ENCODE assay signal across 1 cellular context in genomic region chr22:46362221-46362933, GRCh38.
A peak's percentile ranks its signal among the peaks of the same experiment; 100 is the strongest.
TF ChIP-seq lines count a peak whose summit lies in the region.

No MANE protein-coding gene starts in this region.

TF ChIP-seq in HepG2, 621 proteins besides CTCF, POLR2A, EP300 and RAD21 (continued from another document and continues in another):
- TF ChIP-seq FOSL1 (CRISPR knock-in tag; IDR thresholded peaks at IDR 0.05; ENCODE audit: borderline replicate concordance) (no peak), ZNF772 (CRISPR knock-in tag; IDR thresholded peaks at IDR 0.05) (no peak), YY1 (IDR thresholded peaks at IDR 0.05; ENCODE audit: insufficient read depth, insufficient replicate concordance, low read depth, low read length) (no peak), BORCS8-MEF2B (CRISPR knock-in tag; IDR thresholded peaks at IDR 0.05) (no peak; the same call in 1 of the 2 replicates), ZNF446 (CRISPR knock-in tag; IDR thresholded peaks at IDR 0.05) (no peak), PCBP2 (optimal IDR thresholded peaks at IDR 0.05; ENCODE audit: low read depth, low read length, poor library complexity, severe bottlenecking) (no peak), PREB (CRISPR knock-in tag; IDR thresholded peaks at IDR 0.05) (no peak), CBX2 (IDR thresholded peaks at IDR 0.05; ENCODE audit: low read depth, low read length) (no peak), CBX2 (CRISPR knock-in tag; IDR thresholded peaks at IDR 0.05; ENCODE audit: low read depth) (no peak), SIX1 (CRISPR knock-in tag; IDR thresholded peaks at IDR 0.05; ENCODE audit: borderline replicate concordance) (no peak), PRDM10 (CRISPR knock-in tag; IDR thresholded peaks at IDR 0.05; ENCODE audit: low read depth) (0 out of 2 replicates have a peak, but pooled peaks have one; percentile 13), ZNF317 (CRISPR knock-in tag; IDR thresholded peaks at IDR 0.05) (no peak), ZNF234 (CRISPR knock-in tag; conservative IDR thresholded peaks at IDR 0.05) (no peak), SNAI1 (CRISPR knock-in tag; IDR thresholded peaks at IDR 0.05; ENCODE audit: borderline replicate concordance) (no peak), KLF15 (CRISPR knock-in tag; IDR thresholded peaks at IDR 0.05; ENCODE audit: borderline replicate concordance) (no peak), MTERF4 (CRISPR knock-in tag; IDR thresholded peaks at IDR 0.05) (no peak), MEF2D (CRISPR knock-in tag; IDR thresholded peaks at IDR 0.05) (no peak), HIVEP1 (CRISPR knock-in tag; IDR thresholded peaks at IDR 0.05) (0 out of 2 replicates have a peak, but pooled peaks have one; percentile 30), ZNF713 (CRISPR knock-in tag; IDR thresholded peaks at IDR 0.05) (no peak), TCF7L2 (IDR thresholded peaks at IDR 0.05; ENCODE audit: low read depth, low read length) (no peak), ZNF143 (CRISPR knock-in tag; IDR thresholded peaks at IDR 0.05) (no peak), REPIN1 (CRISPR knock-in tag; IDR thresholded peaks at IDR 0.05; ENCODE audit: borderline replicate concordance, low read depth) (no peak), ZNF790 (CRISPR knock-in tag; IDR thresholded peaks at IDR 0.05; ENCODE audit: borderline replicate concordance) (no peak), ATM (IDR thresholded peaks at IDR 0.05; ENCODE audit: borderline replicate concordance) (no peak), CCDC6 (CRISPR knock-in tag; IDR thresholded peaks at IDR 0.05) (peak; percentile 15; the same call in 1 of the 2 replicates), BHLHE40 (IDR thresholded peaks at IDR 0.05; ENCODE audit: low read length) (no peak), ZNF841 (CRISPR knock-in tag; IDR thresholded peaks at IDR 0.05; ENCODE audit: borderline replicate concordance) (no peak), SP4 (CRISPR knock-in tag; IDR thresholded peaks at IDR 0.05) (peak; percentile 47; the same call in 1 of the 2 replicates), ZZZ3 (CRISPR knock-in tag; IDR thresholded peaks at IDR 0.05; ENCODE audit: borderline replicate concordance) (no peak), ZNF740 (CRISPR knock-in tag; IDR thresholded peaks at IDR 0.05) (no peak), ZNF12 (CRISPR knock-in tag; IDR thresholded peaks at IDR 0.05) (no peak), ZNF530 (CRISPR knock-in tag; IDR thresholded peaks at IDR 0.05; ENCODE audit: low read depth) (no peak), ZFP90 (CRISPR knock-in tag; IDR thresholded peaks at IDR 0.05; ENCODE audit: borderline replicate concordance) (no peak), ADNP (CRISPR knock-in tag; IDR thresholded peaks at IDR 0.05) (no peak), TP53 (CRISPR knock-in tag; conservative IDR thresholded peaks at IDR 0.05) (no peak), SIX4 (CRISPR knock-in tag; IDR thresholded peaks at IDR 0.05) (no peak), ASH2L (IDR thresholded peaks at IDR 0.05; ENCODE audit: insufficient read length, low read depth, low read length) (peak; percentile 44), KAT8 (CRISPR knock-in tag; IDR thresholded peaks at IDR 0.05) (peak; percentile 63), ZNF703 (CRISPR knock-in tag; IDR thresholded peaks at IDR 0.05; ENCODE audit: borderline replicate concordance) (no peak), ZNF343 (CRISPR knock-in tag; IDR thresholded peaks at IDR 0.05) (no peak), U2AF1 (optimal IDR thresholded peaks at IDR 0.05; ENCODE audit: low read depth, low read length) (no peak), ZBTB2 (CRISPR knock-in tag; IDR thresholded peaks at IDR 0.05; ENCODE audit: low read depth) (no peak), MXI1 (IDR thresholded peaks at IDR 0.05; ENCODE audit: borderline replicate concordance, low read depth, low read length) (no peak), SYNCRIP (IDR thresholded peaks at IDR 0.05; ENCODE audit: insufficient read depth, low read depth, low read length) (no peak), CENPT (CRISPR knock-in tag; IDR thresholded peaks at IDR 0.05; ENCODE audit: low read depth) (no peak), ESRRA (CRISPR knock-in tag; IDR thresholded peaks at IDR 0.05; ENCODE audit: low read depth) (no peak), ZNF768 (CRISPR knock-in tag; IDR thresholded peaks at IDR 0.05) (peak; percentile 65; the same call in 1 of the 2 replicates), KDM5A (IDR thresholded peaks at IDR 0.05; ENCODE audit: borderline replicate concordance, low read length) (no peak), NCOA5 (CRISPR knock-in tag; IDR thresholded peaks at IDR 0.05) (no peak), THAP8 (CRISPR knock-in tag; IDR thresholded peaks at IDR 0.05; ENCODE audit: borderline replicate concordance) (no peak)
- TF ChIP-seq, protein P1, sequence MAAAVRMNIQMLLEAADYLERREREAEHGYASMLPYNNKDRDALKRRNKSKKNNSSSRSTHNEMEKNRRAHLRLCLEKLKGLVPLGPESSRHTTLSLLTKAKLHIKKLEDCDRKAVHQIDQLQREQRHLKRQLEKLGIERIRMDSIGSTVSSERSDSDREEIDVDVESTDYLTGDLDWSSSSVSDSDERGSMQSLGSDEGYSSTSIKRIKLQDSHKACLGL (CRISPR knock-in tag; IDR thresholded peaks at IDR 0.05) = no peak
- TF ChIP-seq, protein P2, sequence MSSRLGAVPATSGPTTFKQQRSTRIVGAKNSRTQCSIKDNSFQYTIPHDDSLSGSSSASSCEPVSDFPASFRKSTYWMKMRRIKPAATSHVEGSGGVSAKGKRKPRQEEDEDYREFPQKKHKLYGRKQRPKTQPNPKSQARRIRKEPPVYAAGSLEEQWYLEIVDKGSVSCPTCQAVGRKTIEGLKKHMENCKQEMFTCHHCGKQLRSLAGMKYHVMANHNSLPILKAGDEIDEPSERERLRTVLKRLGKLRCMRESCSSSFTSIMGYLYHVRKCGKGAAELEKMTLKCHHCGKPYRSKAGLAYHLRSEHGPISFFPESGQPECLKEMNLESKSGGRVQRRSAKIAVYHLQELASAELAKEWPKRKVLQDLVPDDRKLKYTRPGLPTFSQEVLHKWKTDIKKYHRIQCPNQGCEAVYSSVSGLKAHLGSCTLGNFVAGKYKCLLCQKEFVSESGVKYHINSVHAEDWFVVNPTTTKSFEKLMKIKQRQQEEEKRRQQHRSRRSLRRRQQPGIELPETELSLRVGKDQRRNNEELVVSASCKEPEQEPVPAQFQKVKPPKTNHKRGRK (CRISPR knock-in tag; IDR thresholded peaks at IDR 0.05) = no peak
- TF ChIP-seq, protein P3, sequence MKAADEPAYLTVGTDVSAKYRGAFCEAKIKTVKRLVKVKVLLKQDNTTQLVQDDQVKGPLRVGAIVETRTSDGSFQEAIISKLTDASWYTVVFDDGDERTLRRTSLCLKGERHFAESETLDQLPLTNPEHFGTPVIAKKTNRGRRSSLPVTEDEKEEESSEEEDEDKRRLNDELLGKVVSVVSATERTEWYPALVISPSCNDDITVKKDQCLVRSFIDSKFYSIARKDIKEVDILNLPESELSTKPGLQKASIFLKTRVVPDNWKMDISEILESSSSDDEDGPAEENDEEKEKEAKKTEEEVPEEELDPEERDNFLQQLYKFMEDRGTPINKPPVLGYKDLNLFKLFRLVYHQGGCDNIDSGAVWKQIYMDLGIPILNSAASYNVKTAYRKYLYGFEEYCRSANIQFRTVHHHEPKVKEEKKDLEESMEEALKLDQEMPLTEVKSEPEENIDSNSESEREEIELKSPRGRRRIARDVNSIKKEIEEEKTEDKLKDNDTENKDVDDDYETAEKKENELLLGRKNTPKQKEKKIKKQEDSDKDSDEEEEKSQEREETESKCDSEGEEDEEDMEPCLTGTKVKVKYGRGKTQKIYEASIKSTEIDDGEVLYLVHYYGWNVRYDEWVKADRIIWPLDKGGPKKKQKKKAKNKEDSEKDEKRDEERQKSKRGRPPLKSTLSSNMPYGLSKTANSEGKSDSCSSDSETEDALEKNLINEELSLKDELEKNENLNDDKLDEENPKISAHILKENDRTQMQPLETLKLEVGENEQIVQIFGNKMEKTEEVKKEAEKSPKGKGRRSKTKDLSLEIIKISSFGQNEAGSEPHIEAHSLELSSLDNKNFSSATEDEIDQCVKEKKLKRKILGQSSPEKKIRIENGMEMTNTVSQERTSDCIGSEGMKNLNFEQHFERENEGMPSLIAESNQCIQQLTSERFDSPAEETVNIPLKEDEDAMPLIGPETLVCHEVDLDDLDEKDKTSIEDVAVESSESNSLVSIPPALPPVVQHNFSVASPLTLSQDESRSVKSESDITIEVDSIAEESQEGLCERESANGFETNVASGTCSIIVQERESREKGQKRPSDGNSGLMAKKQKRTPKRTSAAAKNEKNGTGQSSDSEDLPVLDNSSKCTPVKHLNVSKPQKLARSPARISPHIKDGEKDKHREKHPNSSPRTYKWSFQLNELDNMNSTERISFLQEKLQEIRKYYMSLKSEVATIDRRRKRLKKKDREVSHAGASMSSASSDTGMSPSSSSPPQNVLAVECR (CRISPR knock-in tag; IDR thresholded peaks at IDR 0.05; ENCODE audit: borderline replicate concordance) = peak; percentile 21; the same call in 1 of the 2 replicates
- TF ChIP-seq, protein P4, sequence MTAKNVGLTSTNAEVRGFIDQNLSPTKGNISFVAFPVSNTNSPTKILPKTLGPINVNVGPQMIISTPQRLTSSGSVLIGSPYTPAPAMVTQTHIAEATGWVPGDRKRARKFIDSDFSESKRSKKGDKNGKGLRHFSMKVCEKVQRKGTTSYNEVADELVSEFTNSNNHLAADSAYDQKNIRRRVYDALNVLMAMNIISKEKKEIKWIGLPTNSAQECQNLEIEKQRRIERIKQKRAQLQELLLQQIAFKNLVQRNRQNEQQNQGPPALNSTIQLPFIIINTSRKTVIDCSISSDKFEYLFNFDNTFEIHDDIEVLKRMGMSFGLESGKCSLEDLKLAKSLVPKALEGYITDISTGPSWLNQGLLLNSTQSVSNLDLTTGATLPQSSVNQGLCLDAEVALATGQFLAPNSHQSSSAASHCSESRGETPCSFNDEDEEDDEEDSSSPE (CRISPR knock-in tag; IDR thresholded peaks at IDR 0.05) = peak; percentile 26; the same call in 1 of the 2 replicates
- TF ChIP-seq, protein P5, sequence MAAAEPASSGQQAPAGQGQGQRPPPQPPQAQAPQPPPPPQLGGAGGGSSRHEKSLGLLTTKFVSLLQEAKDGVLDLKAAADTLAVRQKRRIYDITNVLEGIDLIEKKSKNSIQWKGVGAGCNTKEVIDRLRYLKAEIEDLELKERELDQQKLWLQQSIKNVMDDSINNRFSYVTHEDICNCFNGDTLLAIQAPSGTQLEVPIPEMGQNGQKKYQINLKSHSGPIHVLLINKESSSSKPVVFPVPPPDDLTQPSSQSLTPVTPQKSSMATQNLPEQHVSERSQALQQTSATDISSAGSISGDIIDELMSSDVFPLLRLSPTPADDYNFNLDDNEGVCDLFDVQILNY (CRISPR knock-in tag; conservative IDR thresholded peaks at IDR 0.05) = no peak
